ENCODE assay signal across 20 cellular contexts in genomic region chr5:111226556-111226955, GRCh38. TPM values are rescaled to one million over a fixed set of nuclear protein-coding genes. Genes with fewer than 3 reads are reported as not detected.
A peak's percentile ranks its signal among the peaks of the same experiment; 100 is the strongest.
DNase-seq lines count a peak whose midpoint lies in the region; ATAC-seq, FAIRE-seq and TF ChIP-seq lines count a peak whose summit lies in the region.
"Had no signal": no experiment of that assay in that cellular context is flagged by ENCODE, and none has a peak within 500 bp of the region (broad histone marks: within the 10 kb centered on the region; RNA-seq: fewer than 3 reads in every experiment).

No MANE protein-coding gene starts in this region.

- H3K27ac ChIP-seq in OCI-LY1 (ENCODE audit: low read depth, low read length, poor library complexity, severe bottlenecking) (peak overlapping the region; percentile 98), GM12878 (ENCODE audit: control insufficient read depth, insufficient read depth) (peak overlapping the region; percentile 85), thymus (ENCODE audit: low read depth) (no peak overlapping the region), WERI-Rb-1 (no peak overlapping the region)
- H3K27ac ChIP-seq: KMS-11, neutrophil had no signal

- H3K9ac ChIP-seq in OCI-LY1 (ENCODE audit: low read length) = peak overlapping the region; percentile 92
- 0 out of 2 replicates have a peak overlapping the region, but pooled peaks have one; percentile 3 for H3K9ac ChIP-seq in GM12878 (ENCODE audit: control insufficient read depth, insufficient read depth, low read length)
- H3K9ac ChIP-seq: KMS-11 had no signal

- H2AFZ ChIP-seq in OCI-LY1 (ENCODE audit: low read length) = no peak overlapping the region
- no peak overlapping the region for H2AFZ ChIP-seq in GM12878 (ENCODE audit: control insufficient read depth, low read depth, low read length)

- H3K4me1 ChIP-seq in OCI-LY1 (ENCODE audit: insufficient read depth, low read length, severe bottlenecking) (peaks cover 62% of the 10 kb centered on the region), GM12878 (ENCODE audit: control insufficient read depth, insufficient read depth, low read length) (peaks cover 27% of the 10 kb centered on the region), thymus (ENCODE audit: control insufficient read depth, insufficient read depth, low read length) (peaks cover 19% of the 10 kb centered on the region)

- BruUV-seq in GM12878 (replicated peaks; lab: Mats Ljungman, UMichigan) = TSS peak; percentile 75

- H3K27me3 ChIP-seq in OCI-LY1 (ENCODE audit: insufficient read depth, low read length) (no peaks in the 10 kb centered on the region), GM12878 (replicated peaks in 1 of 2; ENCODE audit: control insufficient read depth in 2 of 2, insufficient read depth in 2 of 2, low read length in 1 of 2) (no peaks in the 10 kb centered on the region), thymus (ENCODE audit: control insufficient read depth, insufficient read depth) (no peaks in the 10 kb centered on the region), H7 (ENCODE audit: control insufficient read depth, insufficient read depth, low read length) (peaks cover 17% of the 10 kb centered on the region), WERI-Rb-1 (ENCODE audit: insufficient read depth, low read depth, severe bottlenecking) (no peaks in the 10 kb centered on the region)

- H3K4me3 Mint-ChIP-seq in activated naive CD4-positive, alpha-beta T cell treated with anti-CD3 and anti-CD28 coated beads for 36 hours = peak overlapping the region; percentile 95
- H3K4me3 Mint-ChIP-seq: memory B cell had no signal

- CTCF ChIA-PET in activated naive CD4-positive, alpha-beta T cell treated with anti-CD3 and anti-CD28 coated beads for 36 hours (lab: Charles Lee) = interaction anchor here (0.6 to 2.6 kb wide), 6 partner anchors 9 to 305 kb away, joined by 3 to 15 read pairs (median 6); no protein-coding TSS in a partner anchor
- CTCF ChIA-PET in GM12878 (lab: Yijun Ruan, JAX) = interaction anchor here (1.0 to 16.0 kb wide), 8 partner anchors 10 to 68 kb away, joined by 3 to 263 read pairs (median 6); no protein-coding TSS in a partner anchor

- SMC1A ChIA-PET in GM12878 (lab: Charles Lee; ENCODE audit: uncharacterized antibody, unreplicated experiment) = interaction anchor here (0.7 to 23.4 kb wide), 11 partner anchors 10 to 286 kb away, joined by 3 to 608 read pairs (median 7); no protein-coding TSS in a partner anchor

- WGBS in GM12878 (ENCODE audit: insufficient coverage, insufficient replicate concordance, low lambda C conversion rate, missing lambda C conversion rate) = 78% methylated on average over 6 of the region's 6 CpGs
- 55% methylated on average over 6 of the region's 6 CpGs for WGBS in thymus

- H3K9me3 ChIP-seq in OCI-LY1 (ENCODE audit: low read length) (no peaks in the 10 kb centered on the region), GM12878 (replicated peaks; ENCODE audit: control insufficient read depth, insufficient read depth, low read length) (no peaks in the 10 kb centered on the region), thymus (ENCODE audit: control insufficient read depth) (no peaks in the 10 kb centered on the region), WERI-Rb-1 (ENCODE audit: severe bottlenecking) (no peaks in the 10 kb centered on the region)
- H3K9me3 ChIP-seq: neutrophil had no signal

- ATAC-seq in GM12878 = no peak

- H3K9me2 ChIP-seq in OCI-LY1 (ENCODE audit: low read depth, low read length) = no peaks in the 10 kb centered on the region

- H4K20me1 ChIP-seq in OCI-LY1 (ENCODE audit: insufficient read depth, low read length) = no peaks in the 10 kb centered on the region
- no peaks in the 10 kb centered on the region for H4K20me1 ChIP-seq in GM12878 (ENCODE audit: control insufficient read depth, insufficient read depth)

- no peak for TF ChIP-seq RAD21 in GM12878 (IDR thresholded peaks at IDR 0.05; ENCODE audit: insufficient read depth, low read depth, low read length)

- peaks cover 9% of the 10 kb centered on the region for H3K36me3 Mint-ChIP-seq in activated naive CD4-positive, alpha-beta T cell treated with anti-CD3 and anti-CD28 coated beads for 36 hours (ENCODE audit: low read depth)
- H3K36me3 Mint-ChIP-seq: memory B cell had no signal

- TF ChIP-seq CTCF in OCI-LY1 (IDR thresholded peaks at IDR 0.05; ENCODE audit: low read length) = no peak
- TF ChIP-seq CTCF in GM12878 (IDR thresholded peaks at IDR 0.05 in 2 of 3, conservative IDR thresholded peaks at IDR 0.05 in 1 of 3; ENCODE audit: control insufficient read depth in 2 of 3, extremely low read depth in 1 of 3, insufficient read depth in 1 of 3, low read depth in 3 of 3, low read length in 3 of 3) = no peak
- no peak for TF ChIP-seq CTCF in WERI-Rb-1 (IDR thresholded peaks at IDR 0.05; ENCODE audit: low read depth, low read length)

- peak overlapping the region; percentile 93 for H3K4me2 ChIP-seq in OCI-LY1 (ENCODE audit: low read length)
- peak overlapping the region; percentile 94 for H3K4me2 ChIP-seq in GM12878 (ENCODE audit: control insufficient read depth, insufficient read depth)
- H3K4me2 ChIP-seq: KMS-11 had no signal

- POLR2A ChIA-PET in GM12878 (lab: Charles Lee) = interaction anchor here (0.9 to 13.0 kb wide), 4 partner anchors 9 to 285 kb away, joined by 3 to 172 read pairs (median 12); no protein-coding TSS in a partner anchor

- RAD21 ChIA-PET in GM12878 (lab: Charles Lee; ENCODE audit: unreplicated experiment) = interaction anchor here (0.6 to 21.9 kb wide), 8 partner anchors 9 to 284 kb away, joined by 3 to 443 read pairs (median 4); no protein-coding TSS in a partner anchor

- DNase-seq in activated naive CD4-positive, alpha-beta T cell treated with anti-CD3 and anti-CD28 coated beads for 36 hours = no peak
- DNase-seq in activated naive CD4-positive, alpha-beta T cell (lab: John Stamatoyannopoulos, UW) = no peak
- DNase-seq in GM12878 (ENCODE audit: low read depth, low spot score) (no peak), H7 (no peak), WERI-Rb-1 (no peak)
- no peak for DNase-seq in stimulated activated CD4-positive, alpha-beta T cell treated with anti-CD3 and anti-CD28 coated beads, Interleukin-4, amount 100 ng/mL, for 24 hours
- DNase-seq: amniotic stem cell, Calu3, cerebellar nuclear complex, GF-D8, hippocampal formation, kidney, NCI-H1105 treated with DMSO at 0.1 percent for 48 hours, NCI-H2171 treated with DMSO at 0.1 percent for 48 hours, NCI-H774 had no signal

- H3F3A ChIP-seq in OCI-LY1 (ENCODE audit: insufficient read depth, low read length) = peaks cover 19% of the 10 kb centered on the region; the same call in 1 of the 2 replicates

- H3K27me3 Mint-ChIP-seq in activated naive CD4-positive, alpha-beta T cell treated with anti-CD3 and anti-CD28 coated beads for 36 hours (ENCODE audit: low read depth) = no peaks in the 10 kb centered on the region

- in situ Hi-C loops in GM12878 (cut with MboI) = loop anchor here (25.0 kb wide), 1 partner anchor 489 kb away; the partner anchor contains the start of genes SLC25A46 and TMEM232

- no peaks in the 10 kb centered on the region for H3K9me3 Mint-ChIP-seq in activated naive CD4-positive, alpha-beta T cell treated with anti-CD3 and anti-CD28 coated beads for 36 hours
- H3K9me3 Mint-ChIP-seq: memory B cell had no signal

- peaks cover 69% of the 10 kb centered on the region for H3K79me2 ChIP-seq in OCI-LY1 (ENCODE audit: insufficient read depth, low read length)
- H3K79me2 ChIP-seq in GM12878 (ENCODE audit: control insufficient read depth, insufficient read depth, low read length) = peaks cover 71% of the 10 kb centered on the region

- no peak for TF ChIP-seq POLR2A in GM12878 (IDR thresholded peaks at IDR 0.05; ENCODE audit: low read depth, low read length)

- peaks cover 15% of the 10 kb centered on the region; the same call in 1 of the 2 replicates for H3K36me3 ChIP-seq in OCI-LY1 (ENCODE audit: insufficient read depth, low read length)
- no peaks in the 10 kb centered on the region for H3K36me3 ChIP-seq in GM12878 (ENCODE audit: control insufficient read depth in 2 of 2, insufficient read depth in 2 of 2, low read length in 1 of 2)
- H3K36me3 ChIP-seq in thymus (ENCODE audit: control insufficient read depth, insufficient read depth) = no peaks in the 10 kb centered on the region
- H3K36me3 ChIP-seq in H7 (replicated peaks; ENCODE audit: control insufficient read depth, insufficient read depth, low read length) = no peaks in the 10 kb centered on the region
- H3K36me3 ChIP-seq in WERI-Rb-1 = no peaks in the 10 kb centered on the region
- H3K36me3 ChIP-seq: neutrophil had no signal

- H3K4me3 ChIP-seq in OCI-LY1 (ENCODE audit: low read depth, low read length, poor library complexity, severe bottlenecking) = peak overlapping the region; percentile 90
- H3K4me3 ChIP-seq in GM12878 = peak overlapping the region; percentile 83
- peak overlapping the region; percentile 64 for H3K4me3 ChIP-seq in thymus (ENCODE audit: low read length)
- H3K4me3 ChIP-seq in H7 (ENCODE audit: insufficient read depth, low read depth, low read length) = no peak overlapping the region
- no peak overlapping the region for H3K4me3 ChIP-seq in WERI-Rb-1 (ENCODE audit: low read depth, low read length)

- TF ChIP-seq EP300 in GM12878 (IDR thresholded peaks at IDR 0.05; ENCODE audit: borderline replicate concordance in 1 of 2, control insufficient read depth in 1 of 2, low read depth in 2 of 2, low read length in 2 of 2) = no peak

- peaks cover 48% of the 10 kb centered on the region for H3K4me1 Mint-ChIP-seq in activated naive CD4-positive, alpha-beta T cell treated with anti-CD3 and anti-CD28 coated beads for 36 hours (ENCODE audit: low read depth)

- intact Hi-C loops in activated naive CD4-positive, alpha-beta T cell treated with anti-CD3 and anti-CD28 coated beads for 36 hours (cut with micrococcal nuclease) = loop anchor here (1.0 to 10.0 kb wide), 2 partner anchors 28 to 1812 kb away; no protein-coding TSS in a partner anchor
- intact Hi-C loops in GM12878 (cut with micrococcal nuclease; ENCODE audit: unreplicated experiment) = loop anchor here (1.0 to 5.0 kb wide), 3 partner anchors 28 to 286 kb away; partner anchors contain the start of gene STARD4

- no peak for FAIRE-seq in GM12878 (lab: Jason Lieb, UNC)
- FAIRE-seq: kidney had no signal

- H3K27ac Mint-ChIP-seq in activated naive CD4-positive, alpha-beta T cell treated with anti-CD3 and anti-CD28 coated beads for 36 hours = peak overlapping the region; percentile 97
- H3K27ac Mint-ChIP-seq: memory B cell had no signal

RNA-seq across cellular contexts. Expression of gene CAMK4, which starts 2.4 kb away (rescaled TPM):
- 10 to 100 TPM; 40.6 to 44.4 TPM for total RNA-seq in activated naive CD4-positive, alpha-beta T cell treated with anti-CD3 and anti-CD28 coated beads for 36 hours
- 79.4 and 87.6 TPM in 2 replicates for total RNA-seq in GM12878 (2013; cell fraction: nucleolus; rRNA removed)
- total RNA-seq in GM12878 (2014; rRNA removed) = 31.5 and 34.5 TPM in 2 replicates
- 51.0 and 55.6 TPM in 2 replicates for total RNA-seq in GM12878 (2014; rRNA removed; fragmentation: Illumina TruSeq; extraction: Trizol)
- total RNA-seq in GM12878 (2021) = 51.9 and 54.4 TPM in 2 replicates
- 10.7 TPM for polyA plus RNA-seq in GM12878 (2011; ENCODE audit: low read depth)
- polyA plus RNA-seq in GM12878 (2011; rRNA removed) = 35.8 and 47.1 TPM in 2 replicates
- 17.7 and 18.9 TPM in 2 replicates for polyA plus RNA-seq in GM12878 (2011; cell fraction: cytosol; rRNA removed)
- polyA plus RNA-seq in GM12878 (2011; cell fraction: nucleus; rRNA removed) = 14.0 and 16.6 TPM in 2 replicates
- 18.5 and 26.3 TPM in 2 replicates for polyA plus RNA-seq in GM12878 (2012)
- polyA plus RNA-seq in GM12878 (2014; fragmentation: Illumina TruSeq; extraction: Trizol) = 30.5 and 39.0 TPM in 2 replicates
- polyA plus RNA-seq in GM12878 (2014; fragmentation: Nextera tagmentation; extraction: Ambion mirVana) = 10 to 100 TPM; 13.3 to 15.0 TPM
- 38.5 and 45.0 TPM in 2 replicates for polyA plus RNA-seq in GM12878 (2014; rRNA removed)
- polyA plus RNA-seq in GM12878 (2016; fragmentation: Nextera tagmentation; extraction: Ambion mirVana) = 10 to 100 TPM; 31.4 to 34.9 TPM
- 41.1 and 45.5 TPM in 2 replicates for polyA minus RNA-seq in GM12878 (2011; rRNA and poly(A)+ RNA removed)
- polyA minus RNA-seq in GM12878 (2011; cell fraction: cytosol; rRNA and poly(A)+ RNA removed) = 17.9 and 34.2 TPM in 2 replicates
- polyA minus RNA-seq in GM12878 (2011; cell fraction: nucleus; rRNA and poly(A)+ RNA removed) = 25.5 and 30.0 TPM in 2 replicates
- polyA plus RNA-seq in thymus = 30.7 TPM
- total RNA-seq in H7 (2014; rRNA removed; shearing (Covaris generic)) = 2.5 and 2.7 TPM in 2 replicates

Comparison
In these comparisons a context has a peak if more than half of its experiments do, and no peak if none do; other contexts are left out.
1. H3K27ac ChIP-seq: peak in OCI-LY1 (single experiment) and GM12878 (single experiment); none in thymus (single experiment) and WERI-Rb-1 (single experiment).
2. H3K4me3 ChIP-seq: peak in OCI-LY1 (single experiment), GM12878 (single experiment) and thymus (single experiment); none in H7 (single experiment) and WERI-Rb-1 (single experiment).